In genomic region chr5:50967388-50968039, GRCh38 we compare ENCODE assay signal across 8 cellular contexts.
DNase-seq lines count a peak whose midpoint lies in the region; ATAC-seq and TF ChIP-seq lines count a peak whose summit lies in the region.

No MANE protein-coding gene starts in this region.

- no peaks in the 10 kb centered on the region for H3K9me3 Mint-ChIP-seq in Calu3 (ENCODE audit: low read depth, unreplicated experiment)
- no peaks in the 10 kb centered on the region for H3K9me3 Mint-ChIP-seq in neural crest cell

- H3K36me3 ChIP-seq in endocrine pancreas (ENCODE audit: control insufficient read depth, insufficient read depth, low read length) = no peaks in the 10 kb centered on the region

- H3K27me3 Mint-ChIP-seq in Calu3 (ENCODE audit: unreplicated experiment) (no peaks in the 10 kb centered on the region), neural crest cell (ENCODE audit: low read depth) (peaks cover 98% of the 10 kb centered on the region)

- H3K27ac Mint-ChIP-seq in Calu3 (ENCODE audit: unreplicated experiment) (peak overlapping the region; percentile 7), neural crest cell (ENCODE audit: unreplicated experiment) (no peak overlapping the region)

- H3K9ac ChIP-seq in endocrine pancreas (ENCODE audit: control insufficient read depth, insufficient read depth, low read length) = peak overlapping the region; percentile 85

- CTCF ChIA-PET in Calu3 (lab: Charles Lee) = no interaction called here

- intact Hi-C loops in Calu3 (cut with micrococcal nuclease; ENCODE audit: unreplicated experiment) = loop anchor here (10.0 kb wide), 1 partner anchor 417 kb away; the partner anchor contains the start of gene ISL1

- H3K4me1 ChIP-seq in endocrine pancreas (ENCODE audit: control insufficient read depth, insufficient read depth, low read length) (peaks cover 16% of the 10 kb centered on the region), foreskin keratinocyte (no peaks in the 10 kb centered on the region)

- ATAC-seq in HG03520 (IDR thresholded peaks at IDR 0.05; ENCODE audit: unreplicated experiment) (no peak), foreskin keratinocyte (no peak), GM18870 (IDR thresholded peaks at IDR 0.05; ENCODE audit: unreplicated experiment) (no peak)

- DNase-seq in Calu3 = peak; percentile 34
- DNase-seq in NCI-H2029 (lab: John Stamatoyannopoulos, UW) = peak; percentile 47
- DNase-seq in neural crest cell (ENCODE audit: low read depth, low spot score) = peak; percentile 16
- no peak for DNase-seq in foreskin keratinocyte
- no peak for DNase-seq in stimulated activated CD4-positive, alpha-beta T cell treated with anti-CD3 and anti-CD28 coated beads, Interleukin-4, amount 100 ng/mL, for 4 hours

- H3K36me3 Mint-ChIP-seq in Calu3 (ENCODE audit: insufficient read depth, unreplicated experiment) = peaks cover 17% of the 10 kb centered on the region
- peaks cover 4% of the 10 kb centered on the region for H3K36me3 Mint-ChIP-seq in neural crest cell (ENCODE audit: low read depth)

- TF ChIP-seq CTCF in Calu3 (IDR thresholded peaks at IDR 0.05; ENCODE audit: unreplicated experiment) (no peak), neural crest cell (conservative IDR thresholded peaks at IDR 0.05) (no peak), foreskin keratinocyte (conservative IDR thresholded peaks at IDR 0.05) (no peak)

- H3K4me1 Mint-ChIP-seq in Calu3 (ENCODE audit: low read depth, unreplicated experiment) (peaks cover 14% of the 10 kb centered on the region), neural crest cell (peaks cover 50% of the 10 kb centered on the region)

- peak overlapping the region; percentile 88 for H3K4me3 Mint-ChIP-seq in Calu3 (ENCODE audit: low read depth, unreplicated experiment)
- H3K4me3 Mint-ChIP-seq in neural crest cell = peak overlapping the region; percentile 77

- H3K9me3 ChIP-seq in endocrine pancreas (ENCODE audit: control insufficient read depth, low read length) = no peaks in the 10 kb centered on the region

- H3K27ac ChIP-seq in foreskin keratinocyte = no peak overlapping the region

- no peaks in the 10 kb centered on the region for H3K27me3 ChIP-seq in endocrine pancreas (ENCODE audit: control insufficient read depth, insufficient read depth, low read length)
- H3K27me3 ChIP-seq in foreskin keratinocyte = peaks cover 61% of the 10 kb centered on the region

- H3K4me3 ChIP-seq in endocrine pancreas (ENCODE audit: control insufficient read depth, insufficient read depth, low read length) = peak overlapping the region; percentile 92

- no TSS peak for BruUV-seq in Calu3 (replicated peaks; lab: Mats Ljungman, UMichigan)

Comparison
In these comparisons a context has a peak if more than half of its experiments do, and no peak if none do; other contexts are left out.
1. DNase-seq: peak in Calu3 (single experiment), NCI-H2029 (single experiment) and neural crest cell (single experiment); none in foreskin keratinocyte (0 of 2) and stimulated activated CD4-positive, alpha-beta T cell treated with anti-CD3 and anti-CD28 coated beads, Interleukin-4, amount 100 ng/mL, for 4 hours (0 of 2).